In the genomic region with DNA sequence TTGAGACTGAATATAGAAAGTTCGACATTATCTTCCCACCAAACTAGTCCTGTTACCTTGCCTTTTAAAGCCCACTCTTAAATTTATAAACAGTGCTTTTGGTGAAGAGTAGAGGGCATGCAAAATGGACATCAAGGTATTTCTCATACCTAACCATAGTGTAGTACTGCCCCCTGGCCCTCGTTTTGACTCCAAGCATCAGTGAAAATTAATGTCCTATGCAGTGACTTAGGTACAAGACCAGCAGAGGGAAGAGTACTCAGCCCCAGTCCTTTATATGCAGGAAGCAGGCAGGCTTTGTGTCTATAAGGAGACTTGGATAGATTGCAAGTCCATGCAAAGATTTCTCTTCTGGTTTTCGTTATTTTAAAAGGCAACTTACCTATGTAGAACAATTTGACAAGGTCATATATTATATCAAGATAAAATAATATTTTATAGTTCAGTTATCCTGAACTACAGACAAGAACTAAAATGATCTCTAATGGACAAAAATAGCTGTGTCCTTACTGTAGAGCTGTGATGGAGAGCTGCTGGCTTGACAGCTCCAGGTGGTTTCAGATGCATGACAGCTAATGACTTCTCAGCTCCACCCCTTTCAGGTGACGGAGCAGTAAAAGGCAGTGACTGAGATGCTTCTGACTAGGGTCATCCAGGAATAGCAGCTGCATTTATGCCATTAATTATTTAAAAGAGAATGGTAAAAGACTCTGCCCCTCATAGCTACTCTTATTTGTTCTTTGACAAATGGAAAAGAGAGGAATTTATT, we compare ENCODE assay signal across 10 cellular contexts.
DNase-seq lines count a peak whose midpoint lies in the region; ATAC-seq, FAIRE-seq and TF ChIP-seq lines count a peak whose summit lies in the region.
"Had no signal": no experiment of that assay in that cellular context is flagged by ENCODE, and none has a peak within 500 bp of the region (broad histone marks: within the 10 kb centered on the region; RNA-seq: fewer than 3 reads in every experiment).

No MANE protein-coding gene starts in this region.

- ATAC-seq in Panc1 (no peak), lower lobe of right lung (no peak), HG02759 (IDR thresholded peaks at IDR 0.05; ENCODE audit: unreplicated experiment) (no peak)
- no peak for ATAC-seq in stimulated activated naive CD8-positive, alpha-beta T cell treated with anti-CD3 and anti-CD28 coated beads, Interleukin-15, Interleukin-2, amounts not matched to agents 100 U/mL and 50 U/mL, for 24 hours
- ATAC-seq: esophagus mucosa had no signal

- H3K27me3 ChIP-seq in Panc1 (ENCODE audit: control insufficient read depth, insufficient read depth, low read length) (no peaks in the 10 kb centered on the region), lower lobe of right lung (ENCODE audit: low read depth) (no peaks in the 10 kb centered on the region)
- H3K27me3 ChIP-seq: adrenal gland had no signal

- POLR2A ChIA-PET in Panc1 (lab: Charles Lee), result no interaction called here

- H3K27ac ChIP-seq in Panc1 (ENCODE audit: low read length) (no peak overlapping the region), lower lobe of right lung (no peak overlapping the region)
- H3K27ac ChIP-seq: adrenal gland had no signal

- DNase-seq in DMS53 treated with DMSO at 0.1 percent for 48 hours (lab: John Stamatoyannopoulos, UW; ENCODE audit: unreplicated experiment) (peak; percentile 22), NCI-H1105 treated with DMSO at 0.1 percent for 48 hours (lab: John Stamatoyannopoulos, UW) (peak; percentile 32), Panc1 (ENCODE audit: low read depth, low spot score) (no peak), lower lobe of right lung (no peak), HUDEP-2 (lab: John Stamatoyannopoulos, UW; ENCODE audit: unreplicated experiment in 76 of 76) (no peak), frontal cortex (ENCODE audit: low spot score in 2 of 2) (no peak)
- DNase-seq in stimulated activated naive CD8-positive, alpha-beta T cell treated with anti-CD3 and anti-CD28 coated beads, Interleukin-15, Interleukin-2, amounts not matched to agents 100 U/mL and 50 U/mL, for 24 hours, result no peak

- intact Hi-C loops in Panc1 (cut with micrococcal nuclease; ENCODE audit: unreplicated experiment), result no loop called here
- intact Hi-C loops in lower lobe of right lung (cut with DNase I), result no loop called here

- H3K4me1 ChIP-seq in Panc1 (ENCODE audit: control insufficient read depth, insufficient read depth, low read length) (no peaks in the 10 kb centered on the region), lower lobe of right lung (no peaks in the 10 kb centered on the region)
- H3K4me1 ChIP-seq: adrenal gland had no signal

- no peak for FAIRE-seq in frontal cortex (lab: Jason Lieb, UNC)

- H3K36me3 ChIP-seq in Panc1 (ENCODE audit: control insufficient read depth, insufficient read depth, low read length) (no peaks in the 10 kb centered on the region), lower lobe of right lung (no peaks in the 10 kb centered on the region)
- H3K36me3 ChIP-seq: adrenal gland had no signal

- H3K9me3 ChIP-seq in Panc1 (ENCODE audit: control insufficient read depth, insufficient read depth, low read depth, low read length), result no peaks in the 10 kb centered on the region
- H3K9me3 ChIP-seq in lower lobe of right lung, result no peaks in the 10 kb centered on the region
- H3K9me3 ChIP-seq: adrenal gland had no signal

- TF ChIP-seq CTCF in Panc1 (IDR thresholded peaks at IDR 0.05) (peak; percentile 20; the same call in 1 of the 2 replicates), lower lobe of right lung (IDR thresholded peaks at IDR 0.05) (peak; percentile 16)

- CTCF ChIA-PET in Panc1 (lab: Charles Lee), result no interaction called here

- in situ Hi-C loops in Panc1 (cut with HindIII; ENCODE audit: low pct_unique_long_range_greater_than_20kb, low sequenced_read_pairs), result no loop called here

- BruUV-seq in Panc1 (replicated peaks; lab: Mats Ljungman, UMichigan), result no TSS peak

- H3K4me3 ChIP-seq in Panc1 (ENCODE audit: low read depth in 2 of 2, low read length in 2 of 2) (no peak overlapping the region), lower lobe of right lung (no peak overlapping the region)
- H3K4me3 ChIP-seq: adrenal gland had no signal

Comparison
In these comparisons a context has a peak if more than half of its experiments do, and no peak if none do; other contexts are left out.
1. DNase-seq: peak in DMS53 treated with DMSO at 0.1 percent for 48 hours (single experiment) and NCI-H1105 treated with DMSO at 0.1 percent for 48 hours (single experiment); none in Panc1 (single experiment), lower lobe of right lung (single experiment), stimulated activated naive CD8-positive, alpha-beta T cell treated with anti-CD3 and anti-CD28 coated beads, Interleukin-15, Interleukin-2, amounts not matched to agents 100 U/mL and 50 U/mL, for 24 hours (single experiment), HUDEP-2 (0 of 76) and frontal cortex (0 of 2).